ENCODE assay signal across 6 cellular contexts in the genomic region with DNA sequence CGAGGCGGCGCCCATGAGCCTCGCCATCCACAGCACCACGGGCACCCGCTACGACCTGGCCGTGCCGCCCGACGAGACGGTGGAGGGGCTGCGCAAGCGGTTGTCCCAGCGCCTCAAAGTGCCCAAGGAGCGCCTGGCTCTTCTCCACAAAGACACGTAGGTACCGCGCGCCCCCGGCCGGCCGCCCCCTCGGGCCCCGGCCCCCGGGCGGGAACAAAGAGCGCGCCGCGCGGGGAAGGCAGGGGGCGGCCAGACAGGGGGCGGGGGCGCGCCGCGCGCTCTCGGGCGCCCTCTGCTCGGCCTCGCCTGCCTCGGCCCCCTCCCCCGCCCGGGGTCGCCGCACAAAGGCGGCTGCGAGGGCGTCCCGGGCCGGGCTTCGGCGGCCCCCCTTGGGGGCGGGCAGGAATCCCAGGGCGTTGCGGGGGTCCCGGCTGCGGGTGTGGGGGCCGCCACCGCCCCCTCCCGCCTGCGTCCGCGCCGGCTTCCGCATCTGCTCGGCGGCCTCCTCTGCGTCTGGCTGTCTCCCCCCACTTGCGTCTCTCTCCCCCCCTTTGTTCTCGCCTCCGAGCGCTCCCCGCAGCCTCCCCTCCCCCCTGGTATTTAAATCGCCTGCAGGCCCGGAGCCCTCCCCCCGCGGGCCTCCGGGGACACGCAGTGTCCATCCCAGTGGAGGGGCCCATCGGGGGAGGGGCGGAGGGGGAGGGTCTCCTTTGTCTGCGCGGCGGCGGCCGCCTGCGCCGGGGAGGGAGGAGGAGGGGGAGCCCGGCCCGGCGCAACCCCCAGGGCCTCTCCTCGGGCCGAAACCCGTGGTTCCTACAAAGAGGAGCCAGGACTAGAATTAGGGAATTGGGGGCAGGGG. TPM values are rescaled to one million over a fixed set of nuclear protein-coding genes. Genes with fewer than 3 reads are reported as not detected.
DNase-seq lines count a peak whose midpoint lies in the region; ATAC-seq and TF ChIP-seq lines count a peak whose summit lies in the region.

No MANE protein-coding gene starts in this region.

- no peaks in the 10 kb centered on the region for H3K9me3 ChIP-seq in muscle layer of colon (ENCODE audit: low read length)

- peak; percentile 6 for ATAC-seq in central memory CD8-positive, alpha-beta T cell (replicated peaks; ENCODE audit: extremely low read depth, poor library complexity, severe bottlenecking)
- no peak for ATAC-seq in GM18873 (IDR thresholded peaks at IDR 0.05; ENCODE audit: low FRiP score, unreplicated experiment)

- peak; percentile 59 for DNase-seq in NOMO-1 treated with DMSO at 0.1 percent for 48 hours (lab: John Stamatoyannopoulos, UW; ENCODE audit: unreplicated experiment)
- peak in 1 of 2 donors; percentile 60 for DNase-seq in central memory CD8-positive, alpha-beta T cell (ENCODE audit: low spot score in 2 of 2)
- DNase-seq in cerebellum (ENCODE audit: low spot score): no peak

- H3K9ac ChIP-seq in muscle layer of colon (ENCODE audit: low read length): peak overlapping the region; percentile 78

- H3K27ac Mint-ChIP-seq in central memory CD8-positive, alpha-beta T cell (ENCODE audit: low read depth): peak overlapping the region; percentile 93

- peaks cover 13% of the 10 kb centered on the region for H3K4me1 Mint-ChIP-seq in central memory CD8-positive, alpha-beta T cell

- peak overlapping the region; percentile 94 for H3K4me3 Mint-ChIP-seq in central memory CD8-positive, alpha-beta T cell

- peaks cover 58% of the 10 kb centered on the region for H3K36me3 Mint-ChIP-seq in central memory CD8-positive, alpha-beta T cell (ENCODE audit: insufficient read depth)

- TF ChIP-seq POLR2A in GM10847 (IDR thresholded peaks at IDR 0.05; ENCODE audit: extremely low read depth, insufficient read length): peak; percentile 13

- H3K4me3 ChIP-seq in muscle layer of colon (ENCODE audit: low read depth in 1 of 2, low read length in 2 of 2): peak overlapping the region; percentile 43 to 75

- H3K9me3 Mint-ChIP-seq in central memory CD8-positive, alpha-beta T cell: no peaks in the 10 kb centered on the region

- H3K36me3 ChIP-seq in muscle layer of colon (ENCODE audit: insufficient read depth, low read length): peaks cover 15% of the 10 kb centered on the region

- peaks cover 34% of the 10 kb centered on the region for H3K4me1 ChIP-seq in muscle layer of colon (ENCODE audit: insufficient read depth, low read length)

- peak overlapping the region; percentile 100 for H3K27ac ChIP-seq in muscle layer of colon (ENCODE audit: low read depth, low read length)

- H3K27me3 ChIP-seq in muscle layer of colon (ENCODE audit: control insufficient read depth in 1 of 2, insufficient read depth in 2 of 2, low read length in 2 of 2): no peaks in the 10 kb centered on the region

- no peaks in the 10 kb centered on the region for H3K27me3 Mint-ChIP-seq in central memory CD8-positive, alpha-beta T cell

RNA-seq across cellular contexts. Expression of a gene that starts 2.2 kb away (rescaled TPM):
- 13.6 TPM for total RNA-seq in cerebellum

RNA-seq across cellular contexts. Expression of a gene that starts 9.1 kb away (rescaled TPM):
- total RNA-seq in cerebellum: 10.9 TPM

RNA-seq across cellular contexts. Expression of a gene that starts 12.8 kb away (rescaled TPM):
- total RNA-seq in cerebellum: 5.6 TPM

RNA-seq across cellular contexts. Expression of a gene that starts 18.5 kb away (rescaled TPM):
- 328 TPM for total RNA-seq in cerebellum

RNA-seq across cellular contexts. Expression of a gene that starts 24.7 kb away (rescaled TPM):
- total RNA-seq in cerebellum: 7.0 TPM
